ENCODE assay signal across 9 cellular contexts in genomic region chr11:129374993-129375721, GRCh38. TPM values are rescaled to one million over a fixed set of nuclear protein-coding genes. Genes with fewer than 3 reads are reported as not detected.
DNase-seq lines count a peak whose midpoint lies in the region; ATAC-seq and TF ChIP-seq lines count a peak whose summit lies in the region.
"Had no signal": no experiment of that assay in that cellular context is flagged by ENCODE, and none has a peak within 500 bp of the region (broad histone marks: within the 10 kb centered on the region; RNA-seq: fewer than 3 reads in every experiment).

No MANE protein-coding gene starts in this region.

- peaks cover 6% of the 10 kb centered on the region for H3K4me1 ChIP-seq in iPS-15b (ENCODE audit: control insufficient read depth, insufficient read depth, low read length)
- peaks cover 24 to 45% (median 40%) of the 10 kb centered on the region in 6 donors for H3K4me1 ChIP-seq in spleen
- H3K4me1 ChIP-seq in Karpas-422 (ENCODE audit: low read length): no peaks in the 10 kb centered on the region

- no peak for TF ChIP-seq POLR2A in spleen (IDR thresholded peaks at IDR 0.05)

- H3K27me3 ChIP-seq in iPS-15b (ENCODE audit: control insufficient read depth, insufficient read depth, low read length): peaks cover 88% of the 10 kb centered on the region
- peaks cover 5 to 100% (median 74%) of the 10 kb centered on the region in 7 donors for H3K27me3 ChIP-seq in spleen (replicated peaks in 1 of 7)
- no peaks in the 10 kb centered on the region for H3K27me3 ChIP-seq in Karpas-422 (ENCODE audit: low read length)

- H3K4me1 Mint-ChIP-seq in activated CD8-positive, alpha-beta memory T cell treated with anti-CD3 and anti-CD28 coated beads, Interleukin-2, amount 10 ng/mL, durations not matched to agents 7 days and 5 days: peaks cover 12% of the 10 kb centered on the region
- H3K4me1 Mint-ChIP-seq in immature natural killer cell: no peaks in the 10 kb centered on the region

- TF ChIP-seq CTCF in spleen (IDR thresholded peaks at IDR 0.05 in 8 of 11, conservative IDR thresholded peaks at IDR 0.05 in 3 of 11): no peak

- H3K27ac ChIP-seq in spleen (no peak overlapping the region), Karpas-422 (ENCODE audit: low read length) (no peak overlapping the region)

- no peak for ATAC-seq in activated CD8-positive, alpha-beta memory T cell treated with anti-CD3 and anti-CD28 coated beads, Interleukin-2, amount 10 ng/mL, durations not matched to agents 7 days and 5 days
- no peak for ATAC-seq in GM19463 (IDR thresholded peaks at IDR 0.05; ENCODE audit: unreplicated experiment)

- DNase-seq in activated CD8-positive, alpha-beta memory T cell treated with anti-CD3 and anti-CD28 coated beads for 24 hours: peak; percentile 59
- no peak for DNase-seq in activated CD8-positive, alpha-beta memory T cell treated with anti-CD3 and anti-CD28 coated beads, Interleukin-2, amount 50 U/mL, for 4 hours
- DNase-seq in activated CD8-positive, alpha-beta memory T cell treated with anti-CD3 and anti-CD28 coated beads, Interleukin-2, amount 10 ng/mL, durations not matched to agents 7 days and 5 days: no peak
- no peak for DNase-seq in spleen
- no peak for DNase-seq in immature natural killer cell
- no peak for DNase-seq in Karpas-422

- CTCF ChIA-PET in activated CD8-positive, alpha-beta memory T cell treated with anti-CD3 and anti-CD28 coated beads, Interleukin-2, amount 10 ng/mL, durations not matched to agents 7 days and 5 days (lab: Charles Lee): interaction anchor here (0.7 to 2.7 kb wide), 3 partner anchors 322 to 377 kb away, joined by 3 to 7 read pairs (median 4); no protein-coding TSS in a partner anchor

- H2AFZ ChIP-seq in Karpas-422 (ENCODE audit: low read length): no peak overlapping the region

- H4K20me1 ChIP-seq in Karpas-422 (ENCODE audit: insufficient read depth, low read depth, low read length): no peaks in the 10 kb centered on the region

- intact Hi-C loops in spleen (cut with DNase I; ENCODE audit: low total_unique reads): no loop called here

- H3K27ac Mint-ChIP-seq in activated CD8-positive, alpha-beta memory T cell treated with anti-CD3 and anti-CD28 coated beads, Interleukin-2, amount 10 ng/mL, durations not matched to agents 7 days and 5 days: peak overlapping the region; percentile 52
- H3K27ac Mint-ChIP-seq in immature natural killer cell: no peak overlapping the region

- peak overlapping the region; percentile 18 for H3K4me3 Mint-ChIP-seq in activated CD8-positive, alpha-beta memory T cell treated with anti-CD3 and anti-CD28 coated beads, Interleukin-2, amount 10 ng/mL, durations not matched to agents 7 days and 5 days
- H3K4me3 Mint-ChIP-seq in immature natural killer cell: peak overlapping the region in 1 of 5 donors; percentile 29

- no peak overlapping the region for H3K9ac ChIP-seq in iPS-15b (ENCODE audit: low read depth, low read length)
- H3K9ac ChIP-seq in Karpas-422 (ENCODE audit: low read length): no peak overlapping the region

- H3K9me2 ChIP-seq in Karpas-422 (replicated peaks; ENCODE audit: insufficient read depth, low read length): no peaks in the 10 kb centered on the region

- no peak overlapping the region for H3K4me2 ChIP-seq in Karpas-422 (ENCODE audit: low read depth, low read length, poor library complexity, severe bottlenecking)

- H3K4me3 ChIP-seq in iPS-15b (ENCODE audit: low read depth, low read length) (peak overlapping the region; percentile 74), spleen (peak overlapping the region in 6 of 8 donors; percentile 13 to 64 (median 25)), Karpas-422 (ENCODE audit: low read length) (no peak overlapping the region)

- no peaks in the 10 kb centered on the region for H3K9me3 ChIP-seq in iPS-15b (ENCODE audit: control insufficient read depth, insufficient read depth, low read length)
- no peaks in the 10 kb centered on the region for H3K9me3 ChIP-seq in spleen
- H3K9me3 ChIP-seq in Karpas-422 (ENCODE audit: low read length): no peaks in the 10 kb centered on the region

- peaks cover 85% of the 10 kb centered on the region for H3K27me3 Mint-ChIP-seq in activated CD8-positive, alpha-beta memory T cell treated with anti-CD3 and anti-CD28 coated beads, Interleukin-2, amount 10 ng/mL, durations not matched to agents 7 days and 5 days
- peaks cover 6 to 32% (median 12%) of the 10 kb centered on the region in 3 donors for H3K27me3 Mint-ChIP-seq in immature natural killer cell (ENCODE audit: low read depth in 3 of 3)

- H3K79me2 ChIP-seq in Karpas-422 (ENCODE audit: low read length): no peaks in the 10 kb centered on the region

- no peaks in the 10 kb centered on the region for H3K36me3 ChIP-seq in iPS-15b (ENCODE audit: control insufficient read depth, insufficient read depth, low read length)
- H3K36me3 ChIP-seq in spleen: no peaks in the 10 kb centered on the region
- no peaks in the 10 kb centered on the region for H3K36me3 ChIP-seq in Karpas-422 (ENCODE audit: insufficient read depth, low read length)

- 4 to 10% (median 6%) methylated on average over 32 to 60 of the region's 60 CpGs for whole genome bisulfite sequencing in spleen, 5 donors

- H3K36me3 Mint-ChIP-seq in activated CD8-positive, alpha-beta memory T cell treated with anti-CD3 and anti-CD28 coated beads, Interleukin-2, amount 10 ng/mL, durations not matched to agents 7 days and 5 days: no peaks in the 10 kb centered on the region
- H3K36me3 Mint-ChIP-seq in immature natural killer cell: peaks cover 0 to 4% (median 0%) of the 10 kb centered on the region in 3 donors

- H3K9me3 Mint-ChIP-seq in activated CD8-positive, alpha-beta memory T cell treated with anti-CD3 and anti-CD28 coated beads, Interleukin-2, amount 10 ng/mL, durations not matched to agents 7 days and 5 days (ENCODE audit: low read depth): no peaks in the 10 kb centered on the region
- H3K9me3 Mint-ChIP-seq in immature natural killer cell: peaks cover 0 to 3% (median 0%) of the 10 kb centered on the region in 6 donors

RNA-seq across cellular contexts. Expression of gene BARX2, which starts 0.5 kb away (rescaled TPM):
- under 1 TPM in 1 of 2 experiments, not detected in 1; 0.23 TPM for total RNA-seq in activated CD8-positive, alpha-beta memory T cell treated with anti-CD3 and anti-CD28 coated beads, Interleukin-2, amount 10 ng/mL, durations not matched to agents 7 days and 5 days
- not detected for total RNA-seq in spleen
- polyA plus RNA-seq in spleen (under 1 TPM; 0.03 to 0.06 (median 0.04) TPM), immature natural killer cell (not detected)
- total RNA-seq in Karpas-422 (2014; rRNA removed; shearing (Covaris generic); ENCODE audit: low replicate concordance): not detected in 2 replicates
- total RNA-seq: myocyte had no signal
